In genomic region chr9:84266087-84266561, GRCh38 we compare ENCODE assay signal across 8 cellular contexts.
A peak's percentile ranks its signal among the peaks of the same experiment; 100 is the strongest.
DNase-seq lines count a peak whose midpoint lies in the region; ATAC-seq and TF ChIP-seq lines count a peak whose summit lies in the region.

No MANE protein-coding gene starts in this region.

- H3K36me3 Mint-ChIP-seq in activated CD8-positive, alpha-beta T cell treated with anti-CD3 and anti-CD28 coated beads, Interleukin-2, amount 10 ng/mL, durations not matched to agents 7 days and 5 days (ENCODE audit: low read depth) = no peaks in the 10 kb centered on the region

- ATAC-seq in HG03354 (IDR thresholded peaks at IDR 0.05; ENCODE audit: poor library complexity, severe bottlenecking, unreplicated experiment) (peak; percentile 68), GM21526 (IDR thresholded peaks at IDR 0.05; ENCODE audit: low FRiP score, unreplicated experiment) (no peak), GM18505 (IDR thresholded peaks at IDR 0.05; ENCODE audit: unreplicated experiment) (no peak)
- peak; percentile 80 for ATAC-seq in activated CD8-positive, alpha-beta T cell treated with anti-CD3 and anti-CD28 coated beads, Interleukin-2, amount 10 ng/mL, durations not matched to agents 7 days and 5 days

- POLR2A ChIA-PET in activated CD8-positive, alpha-beta T cell treated with anti-CD3 and anti-CD28 coated beads, Interleukin-2, amount 10 ng/mL, durations not matched to agents 7 days and 5 days (lab: Charles Lee) = interaction anchor here (0.8 to 1.9 kb wide), 3 partner anchors 28 to 345 kb away, joined by 3 to 12 read pairs (median 7); partner anchors contain the start of gene KIF27

- peaks cover 12% of the 10 kb centered on the region for H3K4me1 Mint-ChIP-seq in activated CD8-positive, alpha-beta T cell treated with anti-CD3 and anti-CD28 coated beads, Interleukin-2, amount 10 ng/mL, durations not matched to agents 7 days and 5 days (ENCODE audit: low read depth)

- peak overlapping the region; percentile 37 for H3K4me3 Mint-ChIP-seq in activated CD8-positive, alpha-beta T cell treated with anti-CD3 and anti-CD28 coated beads, Interleukin-2, amount 10 ng/mL, durations not matched to agents 7 days and 5 days

- TF ChIP-seq POLR2A in GM18505 (IDR thresholded peaks at IDR 0.05; ENCODE audit: borderline replicate concordance, extremely low read depth, insufficient read depth, insufficient read length) = no peak

- DNase-seq in NCI-H2171 treated with DMSO at 0.1 percent for 48 hours (lab: John Stamatoyannopoulos, UW) (peak; percentile 11), NCI-H2171 (lab: John Stamatoyannopoulos, UW) (no peak), midbrain (lab: John Stamatoyannopoulos, UW) (peak; percentile 5), LoVo (ENCODE audit: low spot score) (no peak)
- DNase-seq in activated CD8-positive, alpha-beta T cell treated with anti-CD3 and anti-CD28 coated beads, Interleukin-2, amount 10 ng/mL, durations not matched to agents 7 days and 5 days = peak; percentile 29

- H3K9me3 Mint-ChIP-seq in activated CD8-positive, alpha-beta T cell treated with anti-CD3 and anti-CD28 coated beads, Interleukin-2, amount 10 ng/mL, durations not matched to agents 7 days and 5 days (ENCODE audit: insufficient read depth) = no peaks in the 10 kb centered on the region

- peak overlapping the region; percentile 41 for H3K27ac Mint-ChIP-seq in activated CD8-positive, alpha-beta T cell treated with anti-CD3 and anti-CD28 coated beads, Interleukin-2, amount 10 ng/mL, durations not matched to agents 7 days and 5 days

- CTCF ChIA-PET in activated CD8-positive, alpha-beta T cell treated with anti-CD3 and anti-CD28 coated beads, Interleukin-2, amount 10 ng/mL, durations not matched to agents 7 days and 5 days (lab: Charles Lee) = interaction anchor here (0.7 to 2.9 kb wide), 5 partner anchors 28 to 49 kb away, joined by 3 to 14 read pairs (median 4); no protein-coding TSS in a partner anchor

- peaks cover 17% of the 10 kb centered on the region for H3K27me3 Mint-ChIP-seq in activated CD8-positive, alpha-beta T cell treated with anti-CD3 and anti-CD28 coated beads, Interleukin-2, amount 10 ng/mL, durations not matched to agents 7 days and 5 days (ENCODE audit: low read depth)

Comparison
In these comparisons a context has a peak if more than half of its experiments do, and no peak if none do; other contexts are left out.
1. DNase-seq: peak in NCI-H2171 treated with DMSO at 0.1 percent for 48 hours (single experiment), activated CD8-positive, alpha-beta T cell treated with anti-CD3 and anti-CD28 coated beads, Interleukin-2, amount 10 ng/mL, durations not matched to agents 7 days and 5 days (single experiment) and midbrain (single experiment); none in NCI-H2171 (single experiment) and LoVo (single experiment).
2. ATAC-seq: peak in HG03354 (single experiment) and activated CD8-positive, alpha-beta T cell treated with anti-CD3 and anti-CD28 coated beads, Interleukin-2, amount 10 ng/mL, durations not matched to agents 7 days and 5 days (single experiment); none in GM21526 (single experiment) and GM18505 (single experiment).